8 cellular contexts compared by ENCODE assay signal in genomic region chr7:5528071-5528814, GRCh38. TPM values are rescaled to one million over a fixed set of nuclear protein-coding genes. Genes with fewer than 3 reads are reported as not detected.
DNase-seq lines count a peak whose midpoint lies in the region; ATAC-seq and TF ChIP-seq lines count a peak whose summit lies in the region.

No MANE protein-coding gene starts in this region.

- POLR2A ChIA-PET in AG04449 (lab: Yijun Ruan, JAX), result interaction anchor here (0.9 to 1.3 kb wide), 5 partner anchors 10 to 150 kb away, joined by 3 to 6 read pairs (median 5); no protein-coding TSS in a partner anchor

- H3K27ac Mint-ChIP-seq in activated T-helper 1 cell treated with anti-CD3 and anti-CD28 coated beads, Interleukin-12 subunit alpha, Interleukin-12 subunit beta, Interleukin-2, Interleukin-4 antibody, amounts not matched to agents 30 ng/mL and 10 ng/mL and 1 ng/mL, durations not matched to agents 14 hours and 24 hours and 36 hours, result peak overlapping the region; percentile 95

- H3K4me1 Mint-ChIP-seq in activated T-helper 1 cell treated with anti-CD3 and anti-CD28 coated beads, Interleukin-12 subunit alpha, Interleukin-12 subunit beta, Interleukin-2, Interleukin-4 antibody, amounts not matched to agents 30 ng/mL and 10 ng/mL and 1 ng/mL, durations not matched to agents 14 hours and 24 hours and 36 hours (ENCODE audit: low read depth), result peaks cover 54% of the 10 kb centered on the region

- peak overlapping the region; percentile 96 for H3K27ac ChIP-seq in KOPT-K1 (ENCODE audit: low read depth, low read length, poor library complexity, severe bottlenecking)

- peaks cover 63% of the 10 kb centered on the region for H3K36me3 ChIP-seq in KOPT-K1 (ENCODE audit: insufficient read depth, low read length)

- no peaks in the 10 kb centered on the region for H3K9me3 Mint-ChIP-seq in activated T-helper 1 cell treated with anti-CD3 and anti-CD28 coated beads, Interleukin-12 subunit alpha, Interleukin-12 subunit beta, Interleukin-2, Interleukin-4 antibody, amounts not matched to agents 30 ng/mL and 10 ng/mL and 1 ng/mL, durations not matched to agents 14 hours and 24 hours and 36 hours

- ATAC-seq in HG03135 (IDR thresholded peaks at IDR 0.05; ENCODE audit: unreplicated experiment), result no peak

- CTCF ChIA-PET in AG04449 (lab: Yijun Ruan, JAX), result interaction anchor here (0.7 to 0.9 kb wide), 3 partner anchors 29 to 175 kb away, joined by 3 to 4 read pairs (median 3); no protein-coding TSS in a partner anchor

- H3K4me3 Mint-ChIP-seq in activated T-helper 1 cell treated with anti-CD3 and anti-CD28 coated beads, Interleukin-12 subunit alpha, Interleukin-12 subunit beta, Interleukin-2, Interleukin-4 antibody, amounts not matched to agents 30 ng/mL and 10 ng/mL and 1 ng/mL, durations not matched to agents 14 hours and 24 hours and 36 hours, result peak overlapping the region; percentile 100

- peaks cover 51% of the 10 kb centered on the region for H3K36me3 Mint-ChIP-seq in activated T-helper 1 cell treated with anti-CD3 and anti-CD28 coated beads, Interleukin-12 subunit alpha, Interleukin-12 subunit beta, Interleukin-2, Interleukin-4 antibody, amounts not matched to agents 30 ng/mL and 10 ng/mL and 1 ng/mL, durations not matched to agents 14 hours and 24 hours and 36 hours (ENCODE audit: low read depth)

- intact Hi-C loops in activated T-helper 1 cell treated with anti-CD3 and anti-CD28 coated beads, Interleukin-12 subunit alpha, Interleukin-12 subunit beta, Interleukin-2, Interleukin-4 antibody, amounts not matched to agents 30 ng/mL and 10 ng/mL and 1 ng/mL, durations not matched to agents 14 hours and 24 hours and 36 hours (cut with micrococcal nuclease), result no loop called here

- no peak for DNase-seq in AG04449 (ENCODE audit: low read depth, low spot score)
- DNase-seq in activated T-helper 1 cell treated with anti-CD3 and anti-CD28 coated beads, Interleukin-12 subunit alpha, Interleukin-12 subunit beta, Interleukin-2, Interleukin-4 antibody, amounts not matched to agents 30 ng/mL and 10 ng/mL and 1 ng/mL, durations not matched to agents 14 hours and 24 hours and 36 hours (ENCODE audit: low spot score), result no peak
- DNase-seq in glomerular visceral epithelial cell (ENCODE audit: extremely low spot score), result peak; percentile 47
- DNase-seq in pons (ENCODE audit: low spot score), result peak; percentile 22
- no peak for DNase-seq in NCI-H1092 (lab: John Stamatoyannopoulos, UW)
- no peak for DNase-seq in NCI-H446 treated with DMSO at 0.1 percent for 48 hours (lab: John Stamatoyannopoulos, UW)

- no peaks in the 10 kb centered on the region for H3K9me3 ChIP-seq in KOPT-K1 (ENCODE audit: insufficient read depth, low read length, poor library complexity, severe bottlenecking)

- H3K4me3 ChIP-seq in AG04449 (ENCODE audit: low read depth, low read length), result peak overlapping the region; percentile 94

- H3K27me3 Mint-ChIP-seq in activated T-helper 1 cell treated with anti-CD3 and anti-CD28 coated beads, Interleukin-12 subunit alpha, Interleukin-12 subunit beta, Interleukin-2, Interleukin-4 antibody, amounts not matched to agents 30 ng/mL and 10 ng/mL and 1 ng/mL, durations not matched to agents 14 hours and 24 hours and 36 hours (ENCODE audit: insufficient read depth), result peaks cover 2% of the 10 kb centered on the region

- no peak for TF ChIP-seq CTCF in AG04449 (IDR thresholded peaks at IDR 0.05; ENCODE audit: insufficient read depth, low read length, missing control alignments)

RNA-seq across cellular contexts. Expression of gene ACTB, which starts 2.2 kb away (rescaled TPM):
- 7,557 and 7,602 TPM in 2 replicates for total RNA-seq in activated T-helper 1 cell treated with anti-CD3 and anti-CD28 coated beads, Interleukin-12 subunit alpha, Interleukin-12 subunit beta, Interleukin-2, Interleukin-4 antibody, amounts not matched to agents 30 ng/mL and 10 ng/mL and 1 ng/mL, durations not matched to agents 14 hours and 24 hours and 36 hours

RNA-seq across cellular contexts. Expression of gene FBXL18, which starts 14.6 kb away (rescaled TPM):
- total RNA-seq in activated T-helper 1 cell treated with anti-CD3 and anti-CD28 coated beads, Interleukin-12 subunit alpha, Interleukin-12 subunit beta, Interleukin-2, Interleukin-4 antibody, amounts not matched to agents 30 ng/mL and 10 ng/mL and 1 ng/mL, durations not matched to agents 14 hours and 24 hours and 36 hours, result 14.7 and 14.9 TPM in 2 replicates

Comparison
In these comparisons a context has a peak if more than half of its experiments do, and no peak if none do; other contexts are left out.
1. DNase-seq: peak in glomerular visceral epithelial cell (single experiment) and pons (single experiment); none in AG04449 (single experiment), activated T-helper 1 cell treated with anti-CD3 and anti-CD28 coated beads, Interleukin-12 subunit alpha, Interleukin-12 subunit beta, Interleukin-2, Interleukin-4 antibody, amounts not matched to agents 30 ng/mL and 10 ng/mL and 1 ng/mL, durations not matched to agents 14 hours and 24 hours and 36 hours (single experiment), NCI-H1092 (single experiment) and NCI-H446 treated with DMSO at 0.1 percent for 48 hours (single experiment).